ENCODE assay signal across 1 cellular context in genomic region chr7:147478751-147479150, GRCh38.
TF ChIP-seq lines count a peak whose summit lies in the region.

No MANE protein-coding gene starts in this region.

TF ChIP-seq in WTC11, 78 proteins besides CTCF, POLR2A, EP300 and RAD21 (continued from another document):
- TF ChIP-seq HMGXB4 (CRISPR knock-in tag; IDR thresholded peaks at IDR 0.05) = no peak
- TF ChIP-seq PREB (CRISPR knock-in tag; IDR thresholded peaks at IDR 0.05; ENCODE audit: borderline replicate concordance) = no peak
